ENCODE assay signal across 22 cellular contexts in the genomic region with DNA sequence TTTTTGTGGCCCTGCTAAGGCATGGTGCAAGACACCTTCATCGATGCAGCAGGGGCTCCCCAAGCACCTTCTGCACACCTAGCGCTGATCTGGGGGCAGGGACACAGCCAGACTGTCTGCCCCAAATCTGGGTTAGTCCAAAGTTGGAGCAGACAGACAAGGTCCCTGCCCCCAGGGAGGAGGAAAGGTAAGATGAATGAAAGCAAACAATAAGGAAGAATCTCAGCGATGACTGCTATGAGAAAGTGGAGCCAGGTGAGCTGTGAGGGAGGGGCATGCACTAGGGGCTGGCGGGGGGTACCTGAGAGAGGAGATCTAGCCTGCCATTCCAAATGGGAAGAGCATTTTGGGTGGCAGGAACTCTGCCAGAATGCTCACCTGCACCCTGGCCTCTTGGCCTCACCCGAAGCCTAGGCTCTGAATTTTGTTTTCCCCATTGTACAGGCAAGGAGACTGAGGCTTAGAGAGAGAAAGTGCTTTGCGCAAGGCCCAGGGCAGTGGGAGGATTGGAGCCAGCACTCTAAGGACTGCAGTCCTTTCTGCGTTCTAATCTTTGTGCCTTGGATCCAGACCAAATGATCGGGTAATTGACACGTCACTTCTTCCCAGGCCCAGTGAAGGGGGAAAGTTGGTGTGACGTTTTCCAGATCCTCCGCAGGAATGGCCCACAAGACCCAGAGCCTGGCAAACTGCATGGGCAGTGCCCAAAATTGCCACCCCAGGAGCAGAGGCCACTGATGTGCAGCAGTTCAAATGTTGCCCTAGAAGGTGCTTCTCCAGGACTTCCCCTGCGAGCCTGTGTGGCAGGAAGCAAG.
DNase-seq lines count a peak whose midpoint lies in the region; ATAC-seq and TF ChIP-seq lines count a peak whose summit lies in the region.
"Had no signal": no experiment of that assay in that cellular context is flagged by ENCODE, and none has a peak within 500 bp of the region (broad histone marks: within the 10 kb centered on the region; RNA-seq: fewer than 3 reads in every experiment).

No MANE protein-coding gene starts in this region.

- H3K4ac ChIP-seq in H9 (ENCODE audit: low read depth, low read length): no peak overlapping the region

- H3K56ac ChIP-seq in H9 (ENCODE audit: insufficient read length, low read depth, low read length): no peak overlapping the region

- no peak overlapping the region for H3K4me2 ChIP-seq in H9 (ENCODE audit: insufficient read depth, insufficient read length, low read length)
- H3K4me2 ChIP-seq: GM23338 had no signal

- H3K36me3 Mint-ChIP-seq in CD14-positive monocyte: no peaks in the 10 kb centered on the region
- no peaks in the 10 kb centered on the region for H3K36me3 Mint-ChIP-seq in H9 (ENCODE audit: insufficient read depth in 1 of 3, low read depth in 3 of 3)
- H3K36me3 Mint-ChIP-seq in neural crest cell (ENCODE audit: low read depth): no peaks in the 10 kb centered on the region
- H3K36me3 Mint-ChIP-seq: CD8-positive, alpha-beta T cell had no signal

- H2BK15ac ChIP-seq in H9 (ENCODE audit: low read depth, low read length): no peak overlapping the region

- no peak overlapping the region for H4K5ac ChIP-seq in H9 (ENCODE audit: insufficient read length, low read depth, low read length)

- H3K4me1 ChIP-seq in H9 (ENCODE audit: insufficient read depth, low read length): no peaks in the 10 kb centered on the region; the same call in 1 of the 2 replicates

- no peak overlapping the region for H3K23ac ChIP-seq in H9 (ENCODE audit: insufficient read length, low read depth, low read length)

- no peak for ATAC-seq in SK-N-SH treated with all-trans-retinoic acid at 6 μM for 48 hours
- no peak for ATAC-seq in GM21360 (IDR thresholded peaks at IDR 0.05; ENCODE audit: unreplicated experiment)
- no peak for ATAC-seq in HG03097 (IDR thresholded peaks at IDR 0.05; ENCODE audit: low FRiP score, unreplicated experiment)
- ATAC-seq: CD8-positive, alpha-beta T cell; GM12878; GM23338; PC-3; Right ventricle myocardium inferior had no signal

- no peaks in the 10 kb centered on the region for H3K79me2 ChIP-seq in H9 (ENCODE audit: insufficient read depth, low read length)

- no peak overlapping the region for H2AFZ ChIP-seq in H9 (ENCODE audit: low read length)
- H2AFZ ChIP-seq: GM23338 had no signal

- no peaks in the 10 kb centered on the region for H3K79me1 ChIP-seq in H9 (ENCODE audit: insufficient read depth, low read depth, low read length, poor library complexity, severe bottlenecking)

- intact Hi-C loops in CD14-positive monocyte (cut with micrococcal nuclease): no loop called here

- H2BK12ac ChIP-seq in H9 (ENCODE audit: insufficient read length, low read depth, low read length): no peak overlapping the region

- no peak overlapping the region for H3T11ph ChIP-seq in H9 (ENCODE audit: low read length)

- H3K4me3 Mint-ChIP-seq in CD14-positive monocyte: peak overlapping the region in 1 of 2 donors; percentile 27
- no peak overlapping the region for H3K4me3 Mint-ChIP-seq in H9
- H3K4me3 Mint-ChIP-seq in neural crest cell: no peak overlapping the region
- H3K4me3 Mint-ChIP-seq: B cell; CD8-positive, alpha-beta T cell; GM23338; HFFc6 had no signal

- H2BK5ac ChIP-seq in H9 (ENCODE audit: insufficient read length, low read length): no peak overlapping the region

- WGBS in H9 (ENCODE audit: extremely low coverage, insufficient read length, low lambda C conversion rate): no CpG with 5 or more reads among the region's 12 CpGs

- H2BK120ac ChIP-seq in H9 (ENCODE audit: low read depth, low read length, poor library complexity, severe bottlenecking): no peak overlapping the region

- peak overlapping the region; percentile 1; the same call in 1 of the 2 replicates for H3K14ac ChIP-seq in H9 (ENCODE audit: insufficient read depth, low read length)

- H3K4me1 Mint-ChIP-seq in CD14-positive monocyte (peaks cover 6% of the 10 kb centered on the region), H9 (peaks cover 25% of the 10 kb centered on the region in 2 experiments), neural crest cell (peaks cover 6% of the 10 kb centered on the region)

- H4K20me1 ChIP-seq in H9 (ENCODE audit: control insufficient read depth, insufficient read depth, insufficient read length): no peaks in the 10 kb centered on the region

- H3K27me3 ChIP-seq in H9 (ENCODE audit: insufficient read depth, low read length): no peaks in the 10 kb centered on the region
- H3K27me3 ChIP-seq: MG63 had no signal

- no peaks in the 10 kb centered on the region for H3K23me2 ChIP-seq in H9 (ENCODE audit: insufficient read length, low read depth, low read length, poor library complexity, severe bottlenecking)

- no peak for TF ChIP-seq CTCF in CD14-positive monocyte (IDR thresholded peaks at IDR 0.05)
- TF ChIP-seq CTCF in H9 (conservative IDR thresholded peaks at IDR 0.05): no peak
- TF ChIP-seq CTCF in neural crest cell (conservative IDR thresholded peaks at IDR 0.05): no peak

- no peak overlapping the region for H4K91ac ChIP-seq in H9 (ENCODE audit: insufficient read length, low read depth, low read length)

- no peak overlapping the region for H2AK5ac ChIP-seq in H9 (ENCODE audit: insufficient read length, low read length)

- H2BK20ac ChIP-seq in H9 (ENCODE audit: low read depth, low read length, poor library complexity, severe bottlenecking): no peak overlapping the region

- H3K9me3 ChIP-seq in H9 (ENCODE audit: control insufficient read depth, low read depth, low read length): no peaks in the 10 kb centered on the region
- H3K9me3 ChIP-seq: MG63 had no signal

- H3K9ac ChIP-seq in H9 (ENCODE audit: extremely low read depth, insufficient read length, low read length): no peak overlapping the region

- H3K27ac Mint-ChIP-seq in CD14-positive monocyte (peak overlapping the region in 1 of 7 donors; percentile 1), H9 (no peak overlapping the region), neural crest cell (ENCODE audit: unreplicated experiment) (peak overlapping the region; percentile 10)
- H3K27ac Mint-ChIP-seq: B cell; CD8-positive, alpha-beta T cell; GM23338; HFFc6 had no signal

- H3K27me3 Mint-ChIP-seq in CD14-positive monocyte (ENCODE audit: low read depth in 3 of 3) (peaks cover 0 to 8% (median 2%) of the 10 kb centered on the region in 3 donors), H9 (ENCODE audit: low read depth) (peaks cover 14% of the 10 kb centered on the region), neural crest cell (ENCODE audit: low read depth) (no peaks in the 10 kb centered on the region)
- H3K27me3 Mint-ChIP-seq: B cell had no signal

- no peak overlapping the region for H3K27ac ChIP-seq in H9 (ENCODE audit: insufficient read length, low read depth, low read length)

- DNase-seq in CD14-positive monocyte (ENCODE audit: low spot score): peak; percentile 4
- no peak for DNase-seq in H9
- no peak for DNase-seq in neural crest cell (ENCODE audit: low read depth, low spot score)
- DNase-seq in SKM-1 treated with dmso at 0.1 percent for 144 hours (lab: John Stamatoyannopoulos, UW; ENCODE audit: unreplicated experiment): no peak
- DNase-seq: CD8-positive, alpha-beta T cell; DND-41; GDM1; HFFc6; Karpas-422; MG63; NCI-H1694; NCI-H2107; NK-92 treated with Interleukin-12 subunit alpha and Interleukin-12 subunit beta, amount 100 ng/mL, for 24 hours; PC-3; T-helper 1 cell had no signal

- H3K9me3 Mint-ChIP-seq in CD14-positive monocyte (peaks cover 0 to 4% (median 0%) of the 10 kb centered on the region in 7 donors), H9 (no peaks in the 10 kb centered on the region), neural crest cell (no peaks in the 10 kb centered on the region)
- H3K9me3 Mint-ChIP-seq: CD8-positive, alpha-beta T cell; GM23338; HFFc6 had no signal

- H3K18ac ChIP-seq in H9 (ENCODE audit: insufficient read length, low read depth, low read length): no peak overlapping the region

- no peak overlapping the region for H4K8ac ChIP-seq in H9 (replicated peaks; ENCODE audit: insufficient read length, low read depth, low read length)

TF ChIP-seq in SK-N-SH treated with all-trans-retinoic acid at 6 μM for 48 hours, 23 proteins besides CTCF, POLR2A, EP300 and RAD21:
- no peak for TF ChIP-seq ZNF70 (CRISPR knock-in tag; IDR thresholded peaks at IDR 0.05)
- TF ChIP-seq, protein P1, sequence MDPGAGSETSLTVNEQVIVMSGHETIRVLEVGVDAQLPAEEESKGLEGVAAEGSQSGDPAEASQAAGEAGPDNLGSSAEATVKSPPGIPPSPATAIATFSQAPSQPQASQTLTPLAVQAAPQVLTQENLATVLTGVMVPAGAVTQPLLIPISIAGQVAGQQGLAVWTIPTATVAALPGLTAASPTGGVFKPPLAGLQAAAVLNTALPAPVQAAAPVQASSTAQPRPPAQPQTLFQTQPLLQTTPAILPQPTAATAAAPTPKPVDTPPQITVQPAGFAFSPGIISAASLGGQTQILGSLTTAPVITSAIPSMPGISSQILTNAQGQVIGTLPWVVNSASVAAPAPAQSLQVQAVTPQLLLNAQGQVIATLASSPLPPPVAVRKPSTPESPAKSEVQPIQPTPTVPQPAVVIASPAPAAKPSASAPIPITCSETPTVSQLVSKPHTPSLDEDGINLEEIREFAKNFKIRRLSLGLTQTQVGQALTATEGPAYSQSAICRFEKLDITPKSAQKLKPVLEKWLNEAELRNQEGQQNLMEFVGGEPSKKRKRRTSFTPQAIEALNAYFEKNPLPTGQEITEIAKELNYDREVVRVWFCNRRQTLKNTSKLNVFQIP (CRISPR knock-in tag; IDR thresholded peaks at IDR 0.05; ENCODE audit: borderline replicate concordance, low read depth): no peak
- no peak for TF ChIP-seq BACH2 (CRISPR knock-in tag; IDR thresholded peaks at IDR 0.05; ENCODE audit: borderline replicate concordance)
- TF ChIP-seq ZFP3 (CRISPR knock-in tag; IDR thresholded peaks at IDR 0.05): 0 out of 2 replicates have a peak, but pooled peaks have one; percentile 45
